8 cellular contexts compared by ENCODE assay signal in genomic region chr14:58151701-58152568, GRCh38. TPM values are rescaled to one million over a fixed set of nuclear protein-coding genes. Genes with fewer than 3 reads are reported as not detected.
DNase-seq lines count a peak whose midpoint lies in the region; ATAC-seq and TF ChIP-seq lines count a peak whose summit lies in the region.

Gene ARMH4 (minus strand): TSS chr14:58152213. CDS start chr14:58139358, 12,855 bp downstream.

- no peaks in the 10 kb centered on the region for H3K9me3 ChIP-seq in SU-DHL-6 (ENCODE audit: insufficient read depth, low read length)
- H3K9me3 ChIP-seq in heart left ventricle = no peaks in the 10 kb centered on the region
- no peaks in the 10 kb centered on the region for H3K9me3 ChIP-seq in trophoblast cell (ENCODE audit: insufficient read depth, low read depth, low read length)
- H3K9me3 ChIP-seq in transverse colon = no peaks in the 10 kb centered on the region

- H4K20me1 ChIP-seq in SU-DHL-6 (ENCODE audit: low read depth, low read length) = no peaks in the 10 kb centered on the region

- H3K9ac ChIP-seq in SU-DHL-6 (ENCODE audit: low read length) = peak within 1 kb of the TSS; percentile 58
- H3K9ac ChIP-seq in trophoblast cell (ENCODE audit: low read length) = peak within 1 kb of the TSS; percentile 52

- ATAC-seq in HG02571 (IDR thresholded peaks at IDR 0.05; ENCODE audit: unreplicated experiment) (peak; percentile 91), heart left ventricle (peak; percentile 98 to 99 (median 99))
- peak; percentile 91 for ATAC-seq in activated naive CD8-positive, alpha-beta T cell treated with anti-CD3 and anti-CD28 coated beads, Interleukin-2, amount 50 U/mL, for 24 hours

- H2BK5ac ChIP-seq in trophoblast cell (ENCODE audit: low read depth, low read length, poor library complexity) = no peak within 1 kb of the TSS

- H2BK12ac ChIP-seq in trophoblast cell (ENCODE audit: low read length) = no peak within 1 kb of the TSS

- H3K18ac ChIP-seq in trophoblast cell (ENCODE audit: low read length) = peak within 1 kb of the TSS; percentile 28

- TF ChIP-seq EP300 in transverse colon (IDR thresholded peaks at IDR 0.05; ENCODE audit: low read depth) = no peak

- H3K79me1 ChIP-seq in trophoblast cell (ENCODE audit: low read length) = peaks cover 3% of the 10 kb centered on the region

- TF ChIP-seq CTCF in SU-DHL-6 (IDR thresholded peaks at IDR 0.05; ENCODE audit: insufficient read depth, low read length, poor library complexity, severe bottlenecking) (no peak), heart left ventricle (IDR thresholded peaks at IDR 0.05) (peak in 9 of 12 donors; percentile 11 to 49 (median 31)), transverse colon (IDR thresholded peaks at IDR 0.05) (peak in 1 of 5 experiments; percentile 25)

- H3K36me3 ChIP-seq in SU-DHL-6 (ENCODE audit: low read length) = no peaks in the 10 kb centered on the region
- no peaks in the 10 kb centered on the region for H3K36me3 ChIP-seq in heart left ventricle
- no peaks in the 10 kb centered on the region for H3K36me3 ChIP-seq in trophoblast cell (ENCODE audit: control insufficient read depth in 1 of 2, insufficient read depth in 2 of 2, low read length in 2 of 2)
- no peaks in the 10 kb centered on the region for H3K36me3 ChIP-seq in transverse colon

- H3K79me2 ChIP-seq in SU-DHL-6 (ENCODE audit: insufficient read depth, low read length) = no peaks in the 10 kb centered on the region
- peaks cover 2% of the 10 kb centered on the region for H3K79me2 ChIP-seq in trophoblast cell (ENCODE audit: control insufficient read depth, insufficient read depth, low read length, poor library complexity)

- no peak within 1 kb of the TSS for H2AK5ac ChIP-seq in trophoblast cell (ENCODE audit: low read length)

- peak within 1 kb of the TSS; percentile 59 for H3K4me3 ChIP-seq in SU-DHL-6 (ENCODE audit: insufficient read depth, low read length, poor library complexity, severe bottlenecking)
- H3K4me3 ChIP-seq in heart left ventricle = peak within 1 kb of the TSS; percentile 62 to 96 (median 88)
- H3K4me3 ChIP-seq in trophoblast cell (ENCODE audit: low read depth, low read length) = peak within 1 kb of the TSS; percentile 85
- H3K4me3 ChIP-seq in transverse colon = peak within 1 kb of the TSS; percentile 40 to 78 (median 61)

- H3K4me1 ChIP-seq in heart left ventricle (peaks cover 0 to 19% (median 8%) of the 10 kb centered on the region in 12 donors), trophoblast cell (ENCODE audit: control insufficient read depth in 1 of 2, insufficient read depth in 2 of 2, low read length in 2 of 2) (peaks cover 4 to 7% of the 10 kb centered on the region in 2 experiments), transverse colon (peaks cover 4 to 16% (median 10%) of the 10 kb centered on the region in 4 donors)

- H2AFZ ChIP-seq in SU-DHL-6 (ENCODE audit: low read depth, low read length, severe bottlenecking) (peak within 1 kb of the TSS; percentile 62), trophoblast cell (ENCODE audit: insufficient read depth, low read length, poor library complexity) (peak within 1 kb of the TSS; percentile 38)

- in situ Hi-C loops in transverse colon (cut with MboI; ENCODE audit: low pct_ligation_motif_present in 1 of 4, low pct_unique_long_range_greater_than_20kb in 1 of 4, low sequenced_read_pairs in 3 of 4) = no loop called here

- H2BK120ac ChIP-seq in trophoblast cell (ENCODE audit: insufficient read depth, low read length, poor library complexity) = no peak within 1 kb of the TSS

- no peak within 1 kb of the TSS for H3K27ac Mint-ChIP-seq in activated naive CD8-positive, alpha-beta T cell treated with anti-CD3 and anti-CD28 coated beads, Interleukin-2, amount 50 U/mL, for 24 hours

- H3K36me3 Mint-ChIP-seq in activated naive CD8-positive, alpha-beta T cell treated with anti-CD3 and anti-CD28 coated beads, Interleukin-2, amount 50 U/mL, for 24 hours (ENCODE audit: low read depth) = no peaks in the 10 kb centered on the region

- no peak within 1 kb of the TSS for H3K4ac ChIP-seq in trophoblast cell (ENCODE audit: low read depth, low read length)

- peaks cover 50% of the 10 kb centered on the region for H3K27me3 Mint-ChIP-seq in activated naive CD8-positive, alpha-beta T cell treated with anti-CD3 and anti-CD28 coated beads, Interleukin-2, amount 50 U/mL, for 24 hours

- TF ChIP-seq POLR2A in heart left ventricle (IDR thresholded peaks at IDR 0.05) (peak; percentile 57 to 97), transverse colon (IDR thresholded peaks at IDR 0.05) (no peak)

- H4K12ac ChIP-seq in trophoblast cell (ENCODE audit: low read depth, low read length) = peak within 1 kb of the TSS; percentile 34

- H3K4me3 Mint-ChIP-seq in activated naive CD8-positive, alpha-beta T cell treated with anti-CD3 and anti-CD28 coated beads, Interleukin-2, amount 50 U/mL, for 24 hours = peak within 1 kb of the TSS; percentile 73

- H3F3A ChIP-seq in SU-DHL-6 (ENCODE audit: insufficient read depth) = no peaks in the 10 kb centered on the region

- H3K23ac ChIP-seq in trophoblast cell (ENCODE audit: low read length) = no peak within 1 kb of the TSS

- H3K27ac ChIP-seq in SU-DHL-6 (ENCODE audit: low read depth, low read length) (no peak within 1 kb of the TSS), heart left ventricle (peak within 1 kb of the TSS in 11 of 12 donors; percentile 12 to 76 (median 60)), trophoblast cell (ENCODE audit: low read depth, low read length) (no peak within 1 kb of the TSS), transverse colon (peak within 1 kb of the TSS; percentile 24 to 63 (median 46))

- intact Hi-C loops in heart left ventricle (cut with DNase I) (loop anchor here in 1 of 10 donors (5.0 kb wide), 1 partner anchor 45 kb away; no protein-coding TSS in a partner anchor), transverse colon (cut with DNase I; ENCODE audit: low total_unique reads) (no loop called here)

- WGBS in heart left ventricle, 4 donors = 0 to 1% (median 1%) methylated on average over 44 to 94 of the region's 94 CpGs
- WGBS in trophoblast cell (ENCODE audit: extremely low coverage, insufficient coverage, insufficient read length) = no CpG with 5 or more reads among the region's 94 CpGs
- 0% methylated on average over 48 of the region's 94 CpGs; no CpG with 5 or more reads in 1 of the 2 donors for WGBS in transverse colon (ENCODE audit: low coverage in 1 of 2), 2 donors

- peak within 1 kb of the TSS; percentile 69 for H3K4me2 ChIP-seq in SU-DHL-6 (ENCODE audit: low read depth, low read length, poor library complexity, severe bottlenecking)
- peak within 1 kb of the TSS; percentile 76 for H3K4me2 ChIP-seq in trophoblast cell (ENCODE audit: low read length)

- H3K27me3 ChIP-seq in SU-DHL-6 (ENCODE audit: low read length) = no peaks in the 10 kb centered on the region
- peaks cover 0 to 31% (median 0%) of the 10 kb centered on the region in 9 donors for H3K27me3 ChIP-seq in heart left ventricle
- peaks cover 6% of the 10 kb centered on the region for H3K27me3 ChIP-seq in trophoblast cell (ENCODE audit: insufficient read depth, low read length)
- peaks cover 38% of the 10 kb centered on the region for H3K27me3 ChIP-seq in transverse colon

- DNase-seq in GM04503 (ENCODE audit: low read depth) = peak; percentile 29
- peak; percentile 84 for DNase-seq in NCI-H1092 (lab: John Stamatoyannopoulos, UW)
- DNase-seq in activated naive CD8-positive, alpha-beta T cell treated with anti-CD3 and anti-CD28 coated beads, Interleukin-2, amount 50 U/mL, for 24 hours = peak; percentile 65
- peak; percentile 84 to 92 (median 91) for DNase-seq in heart left ventricle
- DNase-seq in trophoblast cell = peak; percentile 75 to 83
- peak; percentile 82 for DNase-seq in transverse colon

- no peaks in the 10 kb centered on the region for H3K9me3 Mint-ChIP-seq in activated naive CD8-positive, alpha-beta T cell treated with anti-CD3 and anti-CD28 coated beads, Interleukin-2, amount 50 U/mL, for 24 hours

- H3K4me1 Mint-ChIP-seq in activated naive CD8-positive, alpha-beta T cell treated with anti-CD3 and anti-CD28 coated beads, Interleukin-2, amount 50 U/mL, for 24 hours = peaks cover 13% of the 10 kb centered on the region

- H3K14ac ChIP-seq in trophoblast cell (ENCODE audit: low read length) = peak within 1 kb of the TSS; percentile 38

- H4K91ac ChIP-seq in trophoblast cell (ENCODE audit: low read depth, low read length) = no peak within 1 kb of the TSS

- H4K8ac ChIP-seq in trophoblast cell (ENCODE audit: low read depth, low read length) = peak within 1 kb of the TSS; percentile 2

- H3K9me2 ChIP-seq in SU-DHL-6 (replicated peaks; ENCODE audit: insufficient read depth, low read length) = no peaks in the 10 kb centered on the region

RNA-seq across cellular contexts. Expression of gene ARMH4, which starts in this region (rescaled TPM):
- total RNA-seq in heart left ventricle = 10 to 100 TPM in 5 of 9 donors, 1 to 10 TPM in 4; 4.7 to 13.4 (median 10.0) TPM
- 1 to 10 TPM; 1.8 to 2.5 TPM for polyA plus RNA-seq in heart left ventricle
- polyA plus RNA-seq in trophoblast cell (2013) = 3.8 and 4.1 TPM in 2 replicates
- 1 to 10 TPM in 1 of 4 donors, under 1 TPM in 2, not detected in 1; 0.41 to 2.8 (median 0.48) TPM for total RNA-seq in transverse colon

Comparison
In these comparisons a context has a peak if more than half of its experiments do, and no peak if none do; other contexts are left out.
1. DNase-seq: peak in every context shown above with its lines; median percentile 91 in heart left ventricle; 84 in NCI-H1092; 82 in transverse colon; 79 in trophoblast cell; 65 in activated naive CD8-positive, alpha-beta T cell treated with anti-CD3 and anti-CD28 coated beads, Interleukin-2, amount 50 U/mL, for 24 hours; 29 in GM04503.
2. H3K27ac ChIP-seq: peak in heart left ventricle (11 of 12) and transverse colon (4 of 4); none in SU-DHL-6 (single experiment) and trophoblast cell (single experiment).
3. Peak in every context shown above with its lines, with median percentiles within 50 percentile points of each other: ATAC-seq and H3K4me3 ChIP-seq.